26 cellular contexts compared by ENCODE assay signal in genomic region chr12:20429876-20430275, GRCh38.
DNase-seq lines count a peak whose midpoint lies in the region; ATAC-seq and TF ChIP-seq lines count a peak whose summit lies in the region.
"Had no signal": no experiment of that assay in that cellular context is flagged by ENCODE, and none has a peak within 500 bp of the region (broad histone marks: within the 10 kb centered on the region; RNA-seq: fewer than 3 reads in every experiment).

No MANE protein-coding gene starts in this region.

- H3K4me3 ChIP-seq in ACC112 (ENCODE audit: low read depth, low read length) = peak overlapping the region; percentile 25
- H3K4me3 ChIP-seq in brain microvascular endothelial cell (ENCODE audit: low read depth, low read length) = no peak overlapping the region
- no peak overlapping the region for H3K4me3 ChIP-seq in fibroblast of villous mesenchyme (ENCODE audit: low read depth, low read length)
- no peak overlapping the region for H3K4me3 ChIP-seq in osteoblast (ENCODE audit: insufficient read depth, low read length)
- H3K4me3 ChIP-seq: BLaER1 treated with 17β-estradiol and CSF1 and Interleukin-3, amounts not matched to agents 10 nM and 100 nM; SJCRH30 had no signal

- H3K27me3 ChIP-seq in ACC112 (ENCODE audit: insufficient read depth, low read length) = no peaks in the 10 kb centered on the region
- H3K27me3 ChIP-seq in brain microvascular endothelial cell (replicated peaks) = no peaks in the 10 kb centered on the region
- no peaks in the 10 kb centered on the region for H3K27me3 ChIP-seq in osteoblast (ENCODE audit: insufficient read depth, low read length)
- H3K27me3 ChIP-seq: BLaER1 treated with 17β-estradiol and CSF1 and Interleukin-3, amounts not matched to agents 10 nM and 100 nM; SJCRH30 had no signal

- H4K20me1 ChIP-seq in osteoblast (ENCODE audit: insufficient read depth, low read length) = no peaks in the 10 kb centered on the region
- H4K20me1 ChIP-seq: BLaER1 treated with 17β-estradiol and CSF1 and Interleukin-3, amounts not matched to agents 10 nM and 100 nM had no signal

- H3K36me3 ChIP-seq in ACC112 (ENCODE audit: insufficient read depth, low read length) = no peaks in the 10 kb centered on the region
- H3K36me3 ChIP-seq in brain microvascular endothelial cell (replicated peaks) = no peaks in the 10 kb centered on the region
- H3K36me3 ChIP-seq in osteoblast (ENCODE audit: insufficient read depth, low read length) = no peaks in the 10 kb centered on the region
- H3K36me3 ChIP-seq: BLaER1 treated with 17β-estradiol and CSF1 and Interleukin-3, amounts not matched to agents 10 nM and 100 nM; SJCRH30 had no signal

- no peaks in the 10 kb centered on the region for H3K9me3 ChIP-seq in osteoblast (ENCODE audit: low read depth, low read length)
- H3K9me3 ChIP-seq: BLaER1 treated with 17β-estradiol and CSF1 and Interleukin-3, amounts not matched to agents 10 nM and 100 nM; SJCRH30 had no signal

- TF ChIP-seq CTCF in brain microvascular endothelial cell (IDR thresholded peaks at IDR 0.05; ENCODE audit: low read depth, low read length, missing control alignments) (no peak), fibroblast of villous mesenchyme (IDR thresholded peaks at IDR 0.05; ENCODE audit: insufficient read depth, low read depth, low read length) (no peak), osteoblast (IDR thresholded peaks at IDR 0.05; ENCODE audit: extremely low read depth, low read depth, low read length) (no peak)

- no peak for DNase-seq in brain microvascular endothelial cell
- DNase-seq in fibroblast of villous mesenchyme (ENCODE audit: low read depth) = peak; percentile 23
- DNase-seq in osteoblast (ENCODE audit: insufficient read length, low spot score, missing footprints) = peak; percentile 38
- no peak for DNase-seq in T-helper 1 cell
- no peak for DNase-seq in NCI-H1436 treated with DMSO at 0.1 percent for 48 hours (lab: John Stamatoyannopoulos, UW)
- DNase-seq: AML-193; CD4-positive, alpha-beta memory T cell; COR-L47; DMS53; KBM-7; MV-4-11; NCI-H1105; NCI-H146; NCI-H2029; NCI-H446; NCI-H526; NCI-H82; NK-92 treated with Interleukin-12 subunit alpha and Interleukin-12 subunit beta, amount 100 ng/mL, for 24 hours; PC-3; SJCRH30 had no signal

- peak overlapping the region; percentile 44 for H3K4me2 ChIP-seq in osteoblast (ENCODE audit: insufficient read depth, low read length)
- H3K4me2 ChIP-seq: BLaER1 treated with 17β-estradiol and CSF1 and Interleukin-3, amounts not matched to agents 10 nM and 100 nM had no signal

- H2AFZ ChIP-seq in ACC112 (ENCODE audit: low read length, unreplicated experiment) (no peak overlapping the region), osteoblast (ENCODE audit: low read length) (no peak overlapping the region)

- ATAC-seq in GM18873 (IDR thresholded peaks at IDR 0.05; ENCODE audit: low FRiP score, unreplicated experiment) (no peak), HG02759 (IDR thresholded peaks at IDR 0.05; ENCODE audit: unreplicated experiment) (no peak)
- ATAC-seq: HCT116, PC-3, SK-N-SH treated with all-trans-retinoic acid at 6 μM for 48 hours had no signal

- H3K27ac ChIP-seq in ACC112 (ENCODE audit: low read depth, low read length) (no peak overlapping the region), brain microvascular endothelial cell (peak overlapping the region; percentile 3), osteoblast (ENCODE audit: low read depth, low read length) (peak overlapping the region; percentile 15)
- H3K27ac ChIP-seq: BLaER1 treated with 17β-estradiol and CSF1 and Interleukin-3, amounts not matched to agents 10 nM and 100 nM; SJCRH30 had no signal

- H3K79me2 ChIP-seq in ACC112 (ENCODE audit: control insufficient read depth, insufficient read depth, low read length, unreplicated experiment) (no peaks in the 10 kb centered on the region), osteoblast (ENCODE audit: insufficient read depth, low read length) (peaks cover 6% of the 10 kb centered on the region)

- in situ Hi-C loops in brain microvascular endothelial cell (cut with HindIII; ENCODE audit: low pct_ligation_motif_present, low sequenced_read_pairs) = no loop called here

- H3K4me1 ChIP-seq in ACC112 (ENCODE audit: control insufficient read depth, insufficient read depth, low read length, unreplicated experiment) (peaks cover 20% of the 10 kb centered on the region), osteoblast (ENCODE audit: insufficient read depth, low read length) (peaks cover 2% of the 10 kb centered on the region)
- H3K4me1 ChIP-seq: BLaER1 treated with 17β-estradiol and CSF1 and Interleukin-3, amounts not matched to agents 10 nM and 100 nM; SJCRH30 had no signal

Comparison
In these comparisons a context has a peak if more than half of its experiments do, and no peak if none do; other contexts are left out.
1. DNase-seq: peak in fibroblast of villous mesenchyme (single experiment) and osteoblast (single experiment); none in brain microvascular endothelial cell (single experiment), T-helper 1 cell (0 of 5) and NCI-H1436 treated with DMSO at 0.1 percent for 48 hours (single experiment).